Comparison of ENCODE assay signal across 25 cellular contexts in the genomic region with DNA sequence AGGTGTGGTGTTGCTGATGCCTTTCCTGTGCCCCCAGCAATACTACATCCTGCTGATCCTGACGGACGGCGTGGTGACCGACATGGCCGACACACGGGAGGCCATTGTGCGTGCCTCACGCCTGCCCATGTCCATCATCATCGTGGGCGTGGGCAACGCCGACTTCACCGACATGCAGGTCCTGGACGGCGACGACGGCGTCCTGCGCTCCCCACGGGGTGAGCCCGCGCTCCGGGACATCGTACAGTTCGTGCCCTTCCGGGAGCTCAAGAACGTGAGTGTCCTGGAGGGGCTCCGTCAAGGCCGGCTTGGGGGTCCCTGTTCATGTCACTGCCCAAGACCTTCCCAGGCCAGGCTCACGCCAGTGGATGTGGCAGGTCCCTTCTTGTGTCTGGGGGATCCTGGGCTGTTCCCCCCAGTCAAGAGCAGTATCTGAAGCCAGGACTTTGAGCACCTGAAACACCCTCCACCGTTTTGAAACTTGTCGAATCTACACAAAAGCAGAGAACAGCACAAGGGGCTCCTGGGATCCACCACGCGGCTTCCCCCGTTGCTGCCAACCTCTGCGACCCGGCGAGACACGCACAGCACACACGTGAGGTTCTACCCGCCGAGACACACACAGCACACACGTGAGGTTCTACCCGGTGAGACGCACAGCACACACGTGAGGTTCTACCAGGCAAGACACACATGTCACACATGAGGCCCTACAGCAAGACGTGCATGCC. TPM values are rescaled to one million over a fixed set of nuclear protein-coding genes. Genes with fewer than 3 reads are reported as not detected.
"Had no signal": no experiment of that assay in that cellular context is flagged by ENCODE, and none has a peak within 500 bp of the region (broad histone marks: within the 10 kb centered on the region; RNA-seq: fewer than 3 reads in every experiment).

No MANE protein-coding gene starts in this region.

- DNase-seq: activated CD4-positive, alpha-beta memory T cell treated with anti-CD3 and anti-CD28 coated beads, Interleukin-2, amount 10 ng/mL, durations not matched to agents 7 days and 5 days; activated CD4-positive, alpha-beta T cell treated with anti-CD3 and anti-CD28 coated beads for 48 hours; activated naive CD8-positive, alpha-beta T cell treated with anti-CD3 and anti-CD28 coated beads, Interleukin-2, amount 50 U/mL, for 24 hours; activated T-cell treated with anti-CD3 and anti-CD28 coated beads, Interleukin-2, amount 50 U/mL, for 48 hours; esophagus squamous epithelium; foreskin melanocyte; mesendoderm; natural killer cell; right cardiac atrium; stimulated activated CD4-positive, alpha-beta T cell treated with anti-CD3 and anti-CD28 coated beads, Interleukin-2, amount 100 ng/mL, for 48 hours; stimulated activated naive CD8-positive, alpha-beta T cell treated with anti-CD3 and anti-CD28 coated beads, Interleukin-15, Interleukin-2, amounts not matched to agents 100 U/mL and 50 U/mL, for 24 hours; testis; transverse colon had no signal

- H3K9me3 ChIP-seq: breast epithelium, esophagus squamous epithelium, left lung, testis, transverse colon, vagina had no signal

- H3K4me3 Mint-ChIP-seq: activated CD4-positive, alpha-beta memory T cell treated with anti-CD3 and anti-CD28 coated beads, Interleukin-2, amount 10 ng/mL, durations not matched to agents 7 days and 5 days; activated naive CD4-positive, alpha-beta T cell treated with anti-CD3 and anti-CD28 coated beads, Interleukin-2, amount 50 U/mL, for 24 hours; activated naive CD8-positive, alpha-beta T cell treated with anti-CD3 and anti-CD28 coated beads, Interleukin-2, amount 50 U/mL, for 24 hours; central memory CD8-positive, alpha-beta T cell; dendritic cell treated with granulocyte-macrophage colony-stimulating factor and Interleukin-4, amounts not matched to agents 40 ng/mL and 50 ng/mL, for 4 days; natural killer cell had no signal

- H3K27me3 ChIP-seq: breast epithelium, esophagus squamous epithelium, left lung, testis, transverse colon, vagina had no signal

- H3K36me3 ChIP-seq: breast epithelium, esophagus squamous epithelium, left lung, transverse colon, vagina had no signal

- H3K36me3 Mint-ChIP-seq: activated naive CD4-positive, alpha-beta T cell treated with anti-CD3 and anti-CD28 coated beads, Interleukin-2, amount 50 U/mL, for 24 hours; natural killer cell had no signal

- H3K4me3 ChIP-seq: breast epithelium, esophagus squamous epithelium, left lung, lung, testis, transverse colon, vagina had no signal

- H3K4me1 ChIP-seq: breast epithelium, left lung, testis, transverse colon, vagina had no signal

- H3K27ac ChIP-seq: breast epithelium, epithelial cell of prostate, esophagus squamous epithelium, left lung, testis, transverse colon, vagina, VCaP had no signal

- ATAC-seq: activated CD4-positive, CD25-positive, alpha-beta regulatory T cell treated with anti-CD3 and anti-CD28 coated beads, Interleukin-2, amount 50 U/mL, for 24 hours; activated naive CD8-positive, alpha-beta T cell treated with anti-CD3 and anti-CD28 coated beads, Interleukin-2, amount 50 U/mL, for 24 hours; left lung; natural killer cell; stimulated activated naive CD8-positive, alpha-beta T cell treated with anti-CD3 and anti-CD28 coated beads, Interleukin-15, Interleukin-2, amounts not matched to agents 100 U/mL and 50 U/mL, for 24 hours had no signal

- H3K9me3 Mint-ChIP-seq: activated CD4-positive, alpha-beta memory T cell treated with anti-CD3 and anti-CD28 coated beads, Interleukin-2, amount 10 ng/mL, durations not matched to agents 7 days and 5 days; activated naive CD4-positive, alpha-beta T cell treated with anti-CD3 and anti-CD28 coated beads, Interleukin-2, amount 50 U/mL, for 24 hours; activated naive CD8-positive, alpha-beta T cell treated with anti-CD3 and anti-CD28 coated beads, Interleukin-2, amount 50 U/mL, for 24 hours; activated T-helper 2 cell treated with anti-CD3 and anti-CD28 coated beads, Interferon-gamma antibody, Interleukin-2, Interleukin-4, amounts not matched to agents 10 μg/mL and 5 μg/mL and 100 μg/mL, durations not matched to agents 14 hours and 24 hours and 36 hours; central memory CD8-positive, alpha-beta T cell; dendritic cell treated with granulocyte-macrophage colony-stimulating factor and Interleukin-4, amounts not matched to agents 40 ng/mL and 50 ng/mL, for 4 days; natural killer cell had no signal

- H3K27me3 Mint-ChIP-seq: activated CD4-positive, alpha-beta memory T cell treated with anti-CD3 and anti-CD28 coated beads, Interleukin-2, amount 10 ng/mL, durations not matched to agents 7 days and 5 days; activated naive CD4-positive, alpha-beta T cell treated with anti-CD3 and anti-CD28 coated beads, Interleukin-2, amount 50 U/mL, for 24 hours; activated naive CD8-positive, alpha-beta T cell treated with anti-CD3 and anti-CD28 coated beads, Interleukin-2, amount 50 U/mL, for 24 hours; central memory CD8-positive, alpha-beta T cell had no signal

- H3K27ac Mint-ChIP-seq: activated CD4-positive, alpha-beta memory T cell treated with anti-CD3 and anti-CD28 coated beads, Interleukin-2, amount 10 ng/mL, durations not matched to agents 7 days and 5 days; activated naive CD4-positive, alpha-beta T cell treated with anti-CD3 and anti-CD28 coated beads, Interleukin-2, amount 50 U/mL, for 24 hours; activated naive CD8-positive, alpha-beta T cell treated with anti-CD3 and anti-CD28 coated beads, Interleukin-2, amount 50 U/mL, for 24 hours; activated T-helper 2 cell treated with anti-CD3 and anti-CD28 coated beads, Interferon-gamma antibody, Interleukin-2, Interleukin-4, amounts not matched to agents 10 μg/mL and 5 μg/mL and 100 μg/mL, durations not matched to agents 14 hours and 24 hours and 36 hours; dendritic cell treated with granulocyte-macrophage colony-stimulating factor and Interleukin-4, amounts not matched to agents 40 ng/mL and 50 ng/mL, for 4 days; natural killer cell had no signal

RNA-seq across cellular contexts. Expression of gene DPEP1, which starts 17.9 kb away (rescaled TPM):
- total RNA-seq: activated CD4-positive, alpha-beta memory T cell treated with anti-CD3 and anti-CD28 coated beads, Interleukin-2, amount 10 ng/mL, durations not matched to agents 7 days and 5 days; activated T-helper 2 cell treated with anti-CD3 and anti-CD28 coated beads, Interferon-gamma antibody, Interleukin-2, Interleukin-4, amounts not matched to agents 10 μg/mL and 5 μg/mL and 100 μg/mL, durations not matched to agents 14 hours and 24 hours and 36 hours; mononuclear cell; natural killer cell; vagina had no signal

RNA-seq across cellular contexts. Expression of gene CPNE7, which starts 19.9 kb away (rescaled TPM):
- total RNA-seq: right cardiac atrium had no signal
- polyA plus RNA-seq: right cardiac atrium had no signal
